Comparison of ENCODE assay signal across 14 cellular contexts in the genomic region with DNA sequence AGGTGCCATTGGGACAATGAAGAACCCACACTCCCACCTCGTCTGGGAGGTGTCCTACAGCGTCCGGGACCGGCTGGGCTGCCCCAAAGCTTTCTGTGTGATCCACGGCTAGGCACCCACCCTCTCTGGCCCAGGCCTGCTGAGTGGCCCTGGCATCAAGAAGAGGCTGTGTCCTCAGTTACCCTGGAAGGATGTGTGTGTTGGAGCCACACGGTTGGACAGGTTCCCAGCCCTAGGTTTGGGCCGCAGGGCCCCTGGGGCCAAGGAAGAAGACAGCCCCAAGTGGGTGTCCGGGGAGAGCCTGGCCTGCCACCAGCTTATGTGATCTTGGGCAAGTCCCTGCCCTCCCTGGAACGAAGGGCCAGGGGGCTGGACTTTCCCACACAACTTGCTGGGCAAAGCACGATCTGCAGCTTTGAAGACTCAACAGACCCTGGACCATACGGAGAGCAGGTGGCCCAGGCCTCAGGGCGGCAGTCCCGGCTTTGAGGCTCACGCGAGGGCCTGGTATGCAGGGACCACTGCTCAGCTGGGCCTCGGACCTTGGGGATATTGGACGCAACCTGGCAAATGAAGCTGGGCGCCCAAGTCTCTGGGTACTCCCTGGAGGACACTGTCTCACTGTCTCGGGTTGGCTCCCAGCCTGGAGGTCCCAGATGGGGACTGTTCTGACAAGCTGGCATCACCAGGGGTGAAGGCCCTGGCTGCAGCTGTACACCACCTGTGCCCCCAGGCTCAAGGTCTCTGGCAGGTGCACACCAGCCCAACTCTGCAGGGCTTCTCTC. TPM values are rescaled to one million over a fixed set of nuclear protein-coding genes. Genes with fewer than 3 reads are reported as not detected.
DNase-seq lines count a peak whose midpoint lies in the region; ATAC-seq and TF ChIP-seq lines count a peak whose summit lies in the region.
"Had no signal": no experiment of that assay in that cellular context is flagged by ENCODE, and none has a peak within 500 bp of the region (broad histone marks: within the 10 kb centered on the region; RNA-seq: fewer than 3 reads in every experiment).

No MANE protein-coding gene starts in this region.

- H3K4me3 ChIP-seq in esophagus (ENCODE audit: low read depth in 1 of 2, low read length in 2 of 2) (no peak overlapping the region), thoracic aorta (no peak overlapping the region)

- peak overlapping the region; percentile 32 to 53 for H3K27ac ChIP-seq in esophagus (ENCODE audit: low read depth in 2 of 2, low read length in 1 of 2)
- peak overlapping the region; percentile 42 to 43 for H3K27ac ChIP-seq in thoracic aorta

- DNase-seq in NCI-H2171 (lab: John Stamatoyannopoulos, UW) (peak; percentile 58), midbrain (lab: John Stamatoyannopoulos, UW) (peak; percentile 60), thoracic aorta (ENCODE audit: low spot score) (no peak), T-helper 1 cell (no peak), DMS79 treated with DMSO at 0.1 percent for 48 hours (lab: John Stamatoyannopoulos, UW) (no peak), DMS114 treated with DMSO at 0.1 percent for 48 hours (lab: John Stamatoyannopoulos, UW; ENCODE audit: unreplicated experiment) (no peak)
- DNase-seq: activated CD4-positive, alpha-beta T cell treated with anti-CD3 and anti-CD28 coated beads, Interleukin-2, amount 10 ng/mL, durations not matched to agents 24 days and 14 days; activated naive CD4-positive, alpha-beta T cell treated with Interleukin-2 at 50 U/mL for 16 hours; CD4-positive, CD25-positive, alpha-beta regulatory T cell; kidney glomerular epithelial cell had no signal

- H3K27me3 ChIP-seq in esophagus (ENCODE audit: control insufficient read depth in 1 of 2, insufficient read depth in 2 of 2, low read length in 2 of 2) (no peaks in the 10 kb centered on the region), thoracic aorta (replicated peaks; ENCODE audit: insufficient read depth) (no peaks in the 10 kb centered on the region)

- 60 to 71% methylated on average over 19 of the region's 19 CpGs for WGBS in esophagus, 2 donors

- H3K9me3 ChIP-seq in esophagus (ENCODE audit: control insufficient read depth in 2 of 2, insufficient read depth in 1 of 2, low read depth in 1 of 2, low read length in 1 of 2) (peaks cover 0 to 4% of the 10 kb centered on the region in 2 donors), thoracic aorta (no peaks in the 10 kb centered on the region)

- no peak for TF ChIP-seq CTCF in thoracic aorta (IDR thresholded peaks at IDR 0.05)

- H3K4me1 ChIP-seq in esophagus (ENCODE audit: control insufficient read depth in 2 of 2, insufficient read depth in 2 of 2, low read length in 1 of 2) (peaks cover 3 to 30% of the 10 kb centered on the region in 2 donors), thoracic aorta (ENCODE audit: control insufficient read depth in 1 of 2, low read depth in 2 of 2) (peaks cover 10 to 30% of the 10 kb centered on the region in 2 donors)

- H3K36me3 ChIP-seq in esophagus (ENCODE audit: control insufficient read depth in 2 of 2, insufficient read depth in 2 of 2, low read length in 1 of 2) (peaks cover 9 to 41% of the 10 kb centered on the region in 2 donors), thoracic aorta (peaks cover 15% of the 10 kb centered on the region)

- no peak for ATAC-seq in thoracic aorta (ENCODE audit: insufficient number of reproducible peaks, low FRiP score, low read depth)
- no peak for ATAC-seq in HG03135 (IDR thresholded peaks at IDR 0.05; ENCODE audit: unreplicated experiment)

RNA-seq across cellular contexts. Expression of gene MYBBP1A, which starts 17.5 kb away (rescaled TPM):
- 10 to 100 TPM; 32.6 to 44.8 TPM for polyA plus RNA-seq in esophagus
- 10 to 100 TPM; 47.4 to 92.6 TPM for total RNA-seq in thoracic aorta

RNA-seq across cellular contexts. Expression of gene GGT6, which starts 22.7 kb away (rescaled TPM):
- 10 to 100 TPM; 49.5 to 72.3 TPM for polyA plus RNA-seq in esophagus
- not detected for total RNA-seq in thoracic aorta
- total RNA-seq: activated CD4-positive, alpha-beta T cell treated with anti-CD3 and anti-CD28 coated beads, Interleukin-2, amount 10 ng/mL, durations not matched to agents 24 days and 14 days; CD4-positive, CD25-positive, alpha-beta regulatory T cell; LHCN-M2 had no signal
- polyA plus RNA-seq: CD4-positive, CD25-positive, alpha-beta regulatory T cell; neural cell had no signal

RNA-seq across cellular contexts. Expression of gene SPNS2, which starts 39.0 kb away (rescaled TPM):
- polyA plus RNA-seq in esophagus, result 100 to 1,000 TPM in 1 of 2 donors, 10 to 100 TPM in 1; 95.3 to 238 TPM
- total RNA-seq in thoracic aorta, result 10 to 100 TPM in 1 of 2 donors, 1 to 10 TPM in 1; 9.1 to 23.9 TPM
- polyA plus RNA-seq: CD4-positive, CD25-positive, alpha-beta regulatory T cell had no signal

RNA-seq across cellular contexts. Expression of gene SMTNL2, which starts 46.7 kb away (rescaled TPM):
- 1 to 10 TPM in 1 of 2 donors, under 1 TPM in 1; 0.53 to 1.4 TPM for polyA plus RNA-seq in esophagus
- 1 to 10 TPM; 2.6 to 2.8 TPM for total RNA-seq in thoracic aorta
- total RNA-seq: activated CD4-positive, alpha-beta T cell treated with anti-CD3 and anti-CD28 coated beads, Interleukin-2, amount 10 ng/mL, durations not matched to agents 24 days and 14 days; CD4-positive, CD25-positive, alpha-beta regulatory T cell; LHCN-M2 had no signal
- polyA plus RNA-seq: CD4-positive, CD25-positive, alpha-beta regulatory T cell had no signal

Comparison
In these comparisons a context has a peak if more than half of its experiments do, and no peak if none do; other contexts are left out.
1. DNase-seq: peak in NCI-H2171 (single experiment) and midbrain (single experiment); none in thoracic aorta (single experiment), T-helper 1 cell (0 of 5), DMS79 treated with DMSO at 0.1 percent for 48 hours (single experiment) and DMS114 treated with DMSO at 0.1 percent for 48 hours (single experiment).